In genomic region chr5:72199681-72200080, GRCh38 we compare ENCODE assay signal across 25 cellular contexts.
"Had no signal": no experiment of that assay in that cellular context is flagged by ENCODE, and none has a peak within 500 bp of the region (broad histone marks: within the 10 kb centered on the region; RNA-seq: fewer than 3 reads in every experiment).

No MANE protein-coding gene starts in this region.

- H3K4me3 ChIP-seq: gastrocnemius medialis, heart left ventricle, hepatocyte, lung, mucosa of descending colon, pancreas, right lobe of liver, suprapubic skin, transverse colon, upper lobe of right lung, uterus had no signal

- H2AFZ ChIP-seq: hepatocyte had no signal

- FAIRE-seq: kidney, pancreas, small intestine had no signal

- H3K79me2 ChIP-seq: hepatocyte had no signal

- H3K27ac Mint-ChIP-seq: mesothelial cell of epicardium; naive B cell; natural killer cell treated with Interleukin-12 subunit alpha and Interleukin-12 subunit beta and Interleukin-15 and Interleukin-18, amount 100 ng/mL, for 72 hours; stimulated activated naive B cell treated with anti-CD40 and anti-IgM and Interleukin-4, amounts not matched to agents 10 μg/mL and 1 μg/mL and 100 μg/mL, for 72 hours; stimulated activated naive CD8-positive, alpha-beta T cell treated with anti-CD3 and anti-CD28 coated beads, Interleukin-15, amount 100 ng/mL, for 72 hours had no signal

- H3K27ac ChIP-seq: epithelial cell of prostate, gastrocnemius medialis, heart left ventricle, hepatocyte, neutrophil, pancreas, right lobe of liver, suprapubic skin, transverse colon, upper lobe of right lung, uterus had no signal

- H3K9me3 ChIP-seq: gastrocnemius medialis, heart left ventricle, mucosa of descending colon, neutrophil, pancreas, right lobe of liver, suprapubic skin, transverse colon, upper lobe of right lung, uterus had no signal

- H3K4me1 ChIP-seq: gastrocnemius medialis, pancreas, right lobe of liver, suprapubic skin, transverse colon, upper lobe of right lung, uterus had no signal

- H3K4me3 Mint-ChIP-seq: mesothelial cell of epicardium; naive B cell; natural killer cell treated with Interleukin-12 subunit alpha and Interleukin-12 subunit beta and Interleukin-15 and Interleukin-18, amount 100 ng/mL, for 72 hours; stimulated activated naive B cell treated with anti-CD40 and anti-IgM and Interleukin-4, amounts not matched to agents 10 μg/mL and 1 μg/mL and 100 μg/mL, for 72 hours; stimulated activated naive CD8-positive, alpha-beta T cell treated with anti-CD3 and anti-CD28 coated beads, Interleukin-15, amount 100 ng/mL, for 72 hours had no signal

- H3K4me2 ChIP-seq: hepatocyte had no signal

- H3K27me3 ChIP-seq: gastrocnemius medialis, heart left ventricle, hepatocyte, pancreas, right lobe of liver, suprapubic skin, transverse colon, upper lobe of right lung, uterus had no signal

- H3K36me3 ChIP-seq: gastrocnemius medialis, neutrophil, pancreas, right lobe of liver, transverse colon, upper lobe of right lung, uterus had no signal

- DNase-seq: cortex of kidney; foreskin fibroblast; gastrocnemius medialis; heart left ventricle; kidney; mesenchymal stem cell; mucosa of descending colon; naive B cell; pancreas; right lobe of liver; small intestine; stimulated activated CD4-positive, alpha-beta T cell treated with anti-CD3 and anti-CD28 coated beads, Interleukin-15, amount 100 ng/mL, for 24 hours; stimulated activated CD4-positive, alpha-beta T cell treated with anti-CD3 and anti-CD28 coated beads, Interleukin-2, amount 100 ng/mL, for 48 hours; stimulated activated naive B cell treated with anti-CD40 and anti-IgM and Interleukin-4, amounts not matched to agents 10 μg/mL and 1 μg/mL and 100 μg/mL, for 72 hours; stimulated activated naive CD8-positive, alpha-beta T cell treated with anti-CD3 and anti-CD28 coated beads, Interleukin-15, amount 100 ng/mL, for 72 hours; transverse colon; upper lobe of right lung; uterus had no signal
